Comparison of ENCODE assay signal across 8 cellular contexts in genomic region chr7:105013818-105014724, GRCh38. TPM values are rescaled to one million over a fixed set of nuclear protein-coding genes. Genes with fewer than 3 reads are reported as not detected.
DNase-seq lines count a peak whose midpoint lies in the region; TF ChIP-seq lines count a peak whose summit lies in the region.

Gene KMT2E (plus strand): TSS chr7:105014205. CDS start chr7:105040953, 26,748 bp downstream.

- H3K4me3 ChIP-seq in HFF-Myc (replicated peaks; ENCODE audit: low read depth, low read length) = peak within 1 kb of the TSS; percentile 93

- no peaks in the 10 kb centered on the region for H3K9me3 Mint-ChIP-seq in type B pancreatic cell

- peak; percentile 91 for DNase-seq in GM03348 (ENCODE audit: low spot score)
- DNase-seq in HFF-Myc (ENCODE audit: extremely low read depth, low read depth) = peak; percentile 42
- peak; percentile 69 for DNase-seq in NCI-H1048 (lab: John Stamatoyannopoulos, UW)
- peak; percentile 94 for DNase-seq in SW480 (ENCODE audit: low spot score)
- peak; percentile 81 for DNase-seq in activated naive CD8-positive, alpha-beta T cell treated with anti-CD3 and anti-CD28 coated beads, Interleukin-2, amount 50 U/mL, for 16 hours (ENCODE audit: low read depth, low spot score)
- DNase-seq in cardiac septum (ENCODE audit: low spot score) = peak; percentile 94
- peak; percentile 97 for DNase-seq in posterior vena cava (ENCODE audit: low spot score)
- DNase-seq in type B pancreatic cell (ENCODE audit: extremely low spot score, unreplicated experiment) = peak; percentile 97

- H3K4me3 Mint-ChIP-seq in type B pancreatic cell = peak within 1 kb of the TSS; percentile 99

- H3K27me3 Mint-ChIP-seq in type B pancreatic cell = peaks cover 8% of the 10 kb centered on the region

- TF ChIP-seq CTCF in HFF-Myc (IDR thresholded peaks at IDR 0.05; ENCODE audit: low read depth, low read length, missing control alignments) = no peak
- peak; percentile 41 for TF ChIP-seq CTCF in type B pancreatic cell (conservative IDR thresholded peaks at IDR 0.05)

- intact Hi-C loops in cardiac septum (cut with DNase I) = loop anchor here (1.0 to 10.0 kb wide), 3 partner anchors 30 to 231 kb away; no protein-coding TSS in a partner anchor
- intact Hi-C loops in posterior vena cava (cut with DNase I) = loop anchor here in 1 of 2 donors (2.0 kb wide), 1 partner anchor 31 kb away; no protein-coding TSS in a partner anchor

- H3K4me1 Mint-ChIP-seq in type B pancreatic cell (ENCODE audit: unreplicated experiment) = peaks cover 22% of the 10 kb centered on the region

- H3K36me3 Mint-ChIP-seq in type B pancreatic cell = peaks cover 12% of the 10 kb centered on the region

- H3K27ac Mint-ChIP-seq in type B pancreatic cell = peak within 1 kb of the TSS; percentile 100

RNA-seq across cellular contexts. Expression of gene KMT2E, which starts in this region (rescaled TPM):
- total RNA-seq in cardiac septum = 65.7 TPM
- total RNA-seq in posterior vena cava = 10 to 100 TPM; 79.7 to 98.8 TPM
- 63.0 and 75.6 TPM in 2 replicates for total RNA-seq in type B pancreatic cell (ENCODE audit: low replicate concordance)

Comparison
In these comparisons a context has a peak if more than half of its experiments do, and no peak if none do; other contexts are left out.
1. Peak in every context shown above with its lines: DNase-seq and H3K4me3 ChIP-seq.
2. DNase-seq: peak in every context shown above with its lines; median percentile 97 in posterior vena cava; 97 in type B pancreatic cell; 94 in SW480; 94 in cardiac septum; 91 in GM03348; 81 in activated naive CD8-positive, alpha-beta T cell treated with anti-CD3 and anti-CD28 coated beads, Interleukin-2, amount 50 U/mL, for 16 hours; 69 in NCI-H1048; 42 in HFF-Myc.